ENCODE assay signal across 25 cellular contexts in genomic region chr3:115632026-115632425, GRCh38. TPM values are rescaled to one million over a fixed set of nuclear protein-coding genes. Genes with fewer than 3 reads are reported as not detected.
DNase-seq lines count a peak whose midpoint lies in the region; ATAC-seq, FAIRE-seq and TF ChIP-seq lines count a peak whose summit lies in the region.
"Had no signal": no experiment of that assay in that cellular context is flagged by ENCODE, and none has a peak within 500 bp of the region (broad histone marks: within the 10 kb centered on the region; RNA-seq: fewer than 3 reads in every experiment).

No MANE protein-coding gene starts in this region.

- H3K23me2 ChIP-seq in H1 (ENCODE audit: low read depth, low read length) = peaks cover 2% of the 10 kb centered on the region; the same call in 1 of the 2 replicates

- no peak overlapping the region for H2BK20ac ChIP-seq in H1 (ENCODE audit: low read length)

- POLR2A ChIA-PET in WTC11 (lab: Charles Lee) (no interaction called here), H1 (lab: Charles Lee; ENCODE audit: partially characterized antibody) (no interaction called here)

- no peak overlapping the region for H3K4me2 ChIP-seq in H1 (ENCODE audit: insufficient read depth in 1 of 2, low read depth in 2 of 2, low read length in 2 of 2)
- H3K4me2 ChIP-seq: A549, BLaER1 had no signal

- no peak for TF ChIP-seq EP300 in H1 (IDR thresholded peaks at IDR 0.05; ENCODE audit: borderline replicate concordance in 1 of 2, low read depth in 2 of 2, low read length in 2 of 2)

- TF ChIP-seq RAD21 in H1 (IDR thresholded peaks at IDR 0.05 in 1 of 2, conservative IDR thresholded peaks at IDR 0.05 in 1 of 2; ENCODE audit: low read depth in 2 of 2, low read length in 2 of 2) = no peak

- no peaks in the 10 kb centered on the region for H3K9me3 ChIP-seq in H1 (ENCODE audit: insufficient read depth in 2 of 2, low read depth in 1 of 2, low read length in 1 of 2)
- H3K9me3 ChIP-seq: A549, BLaER1, Caco-2 had no signal

- H3K18ac ChIP-seq in H1 (ENCODE audit: extremely low read depth, low read length) = no peak overlapping the region

- ATAC-seq in WTC11 = no peak
- ATAC-seq: A549; CD8-positive, alpha-beta T cell had no signal

- H3K36me3 Mint-ChIP-seq in WTC11 = no peaks in the 10 kb centered on the region
- H3K36me3 Mint-ChIP-seq: CD4-positive, CD25-positive, alpha-beta regulatory T cell; CD8-positive, alpha-beta T cell had no signal

- H3K27me3 ChIP-seq in H1 (replicated peaks in 1 of 4; ENCODE audit: control insufficient read depth in 3 of 4, extremely low read depth in 1 of 4, insufficient read depth in 3 of 4, low read length in 3 of 4) = no peaks in the 10 kb centered on the region
- H3K27me3 ChIP-seq: BLaER1 had no signal

- no peak overlapping the region for H4K91ac ChIP-seq in H1 (replicated peaks; ENCODE audit: insufficient read length, low read length)

- H3K4me3 Mint-ChIP-seq in WTC11 = no peak overlapping the region
- H3K4me3 Mint-ChIP-seq: B cell; CD4-positive, CD25-positive, alpha-beta regulatory T cell; CD8-positive, alpha-beta T cell had no signal

- no peak overlapping the region for H2BK120ac ChIP-seq in H1 (replicated peaks; ENCODE audit: low read depth, low read length)

- no peak overlapping the region for H3K23ac ChIP-seq in H1 (ENCODE audit: insufficient read length)

- no peaks in the 10 kb centered on the region for H3K9me3 Mint-ChIP-seq in WTC11
- H3K9me3 Mint-ChIP-seq: CD8-positive, alpha-beta T cell had no signal

- H3K56ac ChIP-seq in H1 (replicated peaks; ENCODE audit: insufficient read length, low read depth, low read length) = no peak overlapping the region

- H4K8ac ChIP-seq in H1 (ENCODE audit: extremely low read depth, insufficient read depth, low read length) = no peak overlapping the region

- H2AFZ ChIP-seq in H1 (ENCODE audit: low read length) = no peak overlapping the region

- H3K27ac ChIP-seq in H1 (ENCODE audit: low read depth, low read length) = no peak overlapping the region
- H3K27ac ChIP-seq: A549, BLaER1, C4-2B had no signal

- no peaks in the 10 kb centered on the region for H3K79me1 ChIP-seq in H1 (ENCODE audit: low read depth, low read length)

- H3K27ac Mint-ChIP-seq in WTC11 = peak overlapping the region; percentile 15; the same call in 1 of the 2 replicates
- H3K27ac Mint-ChIP-seq: B cell; CD4-positive, CD25-positive, alpha-beta regulatory T cell; CD8-positive, alpha-beta T cell had no signal

- no peak overlapping the region for H3K14ac ChIP-seq in H1 (ENCODE audit: insufficient read length)

- no peak overlapping the region for H4K5ac ChIP-seq in H1 (ENCODE audit: insufficient read length, low read depth, low read length)

- 0 out of 2 replicates have a peak overlapping the region, but pooled peaks have one; percentile 5 for H2AK5ac ChIP-seq in H1 (ENCODE audit: low read depth, low read length)

- no peak overlapping the region for H3K4me3 ChIP-seq in H1 (ENCODE audit: extremely low read depth in 1 of 4, insufficient read depth in 2 of 4, low read depth in 3 of 4, low read length in 4 of 4)
- H3K4me3 ChIP-seq: A549, BLaER1 had no signal

- no peak overlapping the region for H2BK12ac ChIP-seq in H1 (ENCODE audit: low read depth, low read length)

- no peak overlapping the region for H2BK15ac ChIP-seq in H1 (ENCODE audit: low read length)

- DNase-seq in D721Med (ENCODE audit: insufficient read length, low spot score) (no peak), WTC11 (ENCODE audit: low spot score) (no peak), H1 (ENCODE audit: low read depth in 1 of 2, low spot score in 2 of 2) (no peak), retina (peak; percentile 74), HuH-7.5 (ENCODE audit: low spot score) (no peak), AG08395 (ENCODE audit: low spot score) (no peak), nucleus accumbens (lab: John Stamatoyannopoulos, UW) (no peak)
- DNase-seq: 8988T; ACHN; Caco-2; CD4-positive, CD25-positive, alpha-beta regulatory T cell; CD8-positive, alpha-beta T cell; DMS 273 treated with DMSO at 0.1 percent for 48 hours; DMS79; EL; GF-D8; GOT3; H7; HCEC 1CT had no signal

- 0 out of 4 replicates have a peak, but pooled peaks cover 0 to 5% of the 10 kb centered on the region in 2 experiments for H3K79me2 ChIP-seq in H1 (ENCODE audit: control insufficient read depth in 1 of 2, insufficient read depth in 2 of 2, low read length in 2 of 2)

- no peak overlapping the region for H2BK5ac ChIP-seq in H1 (ENCODE audit: low read depth, low read length)

- peaks cover 14% of the 10 kb centered on the region for H3K4me1 Mint-ChIP-seq in WTC11
- H3K4me1 Mint-ChIP-seq: B cell; CD4-positive, CD25-positive, alpha-beta regulatory T cell had no signal

- H3K36me3 ChIP-seq in H1 (ENCODE audit: control insufficient read depth in 2 of 4, insufficient read depth in 4 of 4, low read length in 3 of 4) = no peaks in the 10 kb centered on the region
- H3K36me3 ChIP-seq: BLaER1 had no signal

- FAIRE-seq in D721Med (lab: Jason Lieb, UNC) (peak; percentile 35), H1 (lab: Jason Lieb, UNC) (no peak)
- FAIRE-seq: A549, GM12891, GM18507 had no signal

- no peak overlapping the region for H3K9ac ChIP-seq in H1 (replicated peaks in 1 of 4; ENCODE audit: extremely low read depth in 1 of 4, low read depth in 3 of 4, low read length in 3 of 4)
- H3K9ac ChIP-seq: BLaER1 had no signal

- TF ChIP-seq CTCF in D721Med (IDR thresholded peaks at IDR 0.05; ENCODE audit: insufficient read depth, missing control alignments) = no peak
- no peak for TF ChIP-seq CTCF in WTC11 (IDR thresholded peaks at IDR 0.05)
- no peak for TF ChIP-seq CTCF in H1 (IDR thresholded peaks at IDR 0.05; ENCODE audit: control extremely low read depth in 1 of 3, insufficient read depth in 1 of 3, low read depth in 1 of 3, low read length in 3 of 3)

- CTCF ChIA-PET in WTC11 (lab: Charles Lee) (no interaction called here), H1 (lab: Charles Lee; ENCODE audit: partially characterized antibody) (no interaction called here)

- no peaks in the 10 kb centered on the region for H3K27me3 Mint-ChIP-seq in WTC11 (ENCODE audit: low read depth)

- peaks cover 0 to 8% (median 5%) of the 10 kb centered on the region in 4 experiments; a peak in 5 of 7 replicates for H3K4me1 ChIP-seq in H1 (replicated peaks in 1 of 4; ENCODE audit: control insufficient read depth in 3 of 4, insufficient read depth in 4 of 4, low read length in 3 of 4)
- H3K4me1 ChIP-seq: A549, BLaER1, Caco-2 had no signal

- TF ChIP-seq POLR2A in H1 (IDR thresholded peaks at IDR 0.05; ENCODE audit: control extremely low read depth in 1 of 2, low read depth in 2 of 2, low read length in 2 of 2) = no peak

- no peaks in the 10 kb centered on the region for H4K20me1 ChIP-seq in H1 (replicated peaks in 1 of 2; ENCODE audit: control insufficient read depth in 1 of 2, insufficient read depth in 2 of 2, low read length in 2 of 2)
- H4K20me1 ChIP-seq: BLaER1 had no signal

- H3K4ac ChIP-seq in H1 (replicated peaks; ENCODE audit: insufficient read length, low read depth, low read length) = no peak overlapping the region

TF ChIP-seq in WTC11, 78 proteins besides CTCF, POLR2A, EP300 and RAD21 (continues in another document):
- no peak for TF ChIP-seq ELF4 (CRISPR knock-in tag; IDR thresholded peaks at IDR 0.05; ENCODE audit: low read depth)
- no peak for TF ChIP-seq CDX4 (CRISPR knock-in tag; IDR thresholded peaks at IDR 0.05; ENCODE audit: borderline replicate concordance)
- TF ChIP-seq SMAD4 (CRISPR knock-in tag; IDR thresholded peaks at IDR 0.05) = no peak

TF ChIP-seq in H1, 55 proteins besides CTCF, POLR2A, EP300 and RAD21:
- TF ChIP-seq MAFK (IDR thresholded peaks at IDR 0.05; ENCODE audit: low read depth, low read length) (no peak), KDM5A (IDR thresholded peaks at IDR 0.05; ENCODE audit: low read length) (no peak), JUND (IDR thresholded peaks at IDR 0.05; ENCODE audit: low read length) (no peak), FOSL1 (IDR thresholded peaks at IDR 0.05; ENCODE audit: insufficient read depth, low read depth, low read length) (no peak), BACH1 (IDR thresholded peaks at IDR 0.05; ENCODE audit: low read length) (no peak), EGR1 (IDR thresholded peaks at IDR 0.05; ENCODE audit: borderline replicate concordance, low read depth, low read length) (no peak), SIX5 (IDR thresholded peaks at IDR 0.05; ENCODE audit: low read depth, low read length) (no peak)

RNA-seq across cellular contexts. Expression of gene GAP43, which starts 8.7 kb away (rescaled TPM):
- 16.8 to 19.9 TPM (median 17.2 TPM) in 3 replicates for total RNA-seq in WTC11 (2021)
- total RNA-seq in H1 (2021; fragmentation: NEBNext Ultra II Directional; extraction: Animal tissue kit (Norgen Biotek cat#: 25700)) = 21.9 and 22.6 TPM in 2 replicates
- 9.6 and 11.2 TPM in 2 replicates for polyA plus RNA-seq in H1 (2011; rRNA removed)
- polyA plus RNA-seq in H1 (2011; cell fraction: cytosol; rRNA removed) = 18.4 TPM
- 7.7 TPM for polyA plus RNA-seq in H1 (2011; cell fraction: nucleus; rRNA removed)
- 17.7 to 22.9 TPM (median 19.6 TPM) in 4 replicates for polyA plus RNA-seq in H1 (2012, experiment 1 of 2)
- polyA plus RNA-seq in H1 (2012, experiment 2 of 2) = 13.7 TPM
- 39.1 TPM for polyA plus RNA-seq in H1 (2013, experiment 1 of 2)
- polyA plus RNA-seq in H1 (2013, experiment 2 of 2) = 36.9 TPM
- 4.2 and 4.9 TPM in 2 replicates for polyA minus RNA-seq in H1 (2011; rRNA and poly(A)+ RNA removed)
- polyA minus RNA-seq in H1 (2011; cell fraction: cytosol; rRNA and poly(A)+ RNA removed) = 4.2 TPM
- 3.8 TPM for polyA minus RNA-seq in H1 (2011; cell fraction: nucleus; rRNA and poly(A)+ RNA removed)
- total RNA-seq: B cell; Caco-2; CD4-positive, CD25-positive, alpha-beta regulatory T cell; CD8-positive, alpha-beta T cell had no signal
- polyA plus RNA-seq: A549; CD4-positive, CD25-positive, alpha-beta regulatory T cell had no signal
